8 cellular contexts compared by ENCODE assay signal in the genomic region with DNA sequence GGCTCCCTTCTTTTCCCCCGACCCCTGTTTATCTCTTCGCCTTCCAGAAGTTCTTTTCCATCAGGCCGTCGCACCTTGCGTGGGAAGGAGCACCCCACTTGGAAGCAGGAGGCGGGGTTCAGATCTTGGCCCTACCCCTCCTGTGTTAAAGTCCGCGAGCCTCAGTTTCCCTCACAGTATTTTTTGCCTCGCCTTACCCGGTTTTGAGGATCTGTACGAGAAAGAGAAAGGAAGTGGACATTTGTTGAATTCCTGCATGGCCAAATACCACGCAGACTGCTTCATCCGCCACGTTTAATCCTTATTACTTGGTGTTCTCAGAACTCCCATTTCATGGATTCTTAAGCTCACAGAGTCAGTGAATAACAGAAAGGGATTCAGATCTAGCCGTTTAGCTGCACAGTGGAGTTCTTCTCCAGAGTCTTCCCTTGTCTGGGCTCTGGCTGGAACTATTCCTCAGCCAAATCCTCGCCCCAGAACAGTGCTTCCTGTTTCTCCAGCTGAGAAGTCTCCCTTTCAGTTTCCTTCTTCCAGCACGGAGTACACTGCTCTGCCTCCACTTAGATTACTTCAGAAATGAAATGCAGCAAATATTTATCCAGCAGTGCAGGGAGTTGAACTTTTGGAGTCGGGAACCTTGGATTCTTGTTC. TPM values are rescaled to one million over a fixed set of nuclear protein-coding genes. Genes with fewer than 3 reads are reported as not detected.
DNase-seq lines count a peak whose midpoint lies in the region; ATAC-seq and TF ChIP-seq lines count a peak whose summit lies in the region.

No MANE protein-coding gene starts in this region.

- DNase-seq in GM06990 (ENCODE audit: extremely low read depth, insufficient read length) (no peak), NCI-H69 (lab: John Stamatoyannopoulos, UW) (peak; percentile 22), lung (ENCODE audit: low spot score) (no peak), tibial nerve (ENCODE audit: low spot score in 2 of 2) (peak in 1 of 2 donors; percentile 20), T-helper 9 cell (no peak), DMS79 (lab: John Stamatoyannopoulos, UW) (no peak)
- no peak for DNase-seq in activated CD4-positive, CD25-positive, alpha-beta regulatory T cell (lab: John Stamatoyannopoulos, UW)

- peak; percentile 35 for ATAC-seq in lung (ENCODE audit: insufficient read depth, low FRiP score)

- no peaks in the 10 kb centered on the region for H3K27me3 ChIP-seq in GM06990 (replicated peaks; ENCODE audit: control insufficient read depth, insufficient read depth, low read length)
- H3K27me3 ChIP-seq in lung (ENCODE audit: control insufficient read depth, insufficient read depth), result no peaks in the 10 kb centered on the region
- no peaks in the 10 kb centered on the region for H3K27me3 ChIP-seq in tibial nerve

- no peak for TF ChIP-seq EP300 in tibial nerve (IDR thresholded peaks at IDR 0.05)

- TF ChIP-seq CTCF in GM06990 (IDR thresholded peaks at IDR 0.05; ENCODE audit: insufficient read depth, low read length, poor library complexity, severe bottlenecking) (no peak), lung (IDR thresholded peaks at IDR 0.05; ENCODE audit: control extremely low read depth, extremely low read depth) (no peak), tibial nerve (IDR thresholded peaks at IDR 0.05) (no peak)

- H3K9me3 ChIP-seq in lung (ENCODE audit: control insufficient read depth in 2 of 2, insufficient read depth in 1 of 2, low read length in 1 of 2), result no peaks in the 10 kb centered on the region
- H3K9me3 ChIP-seq in tibial nerve, result no peaks in the 10 kb centered on the region

- H3K36me3 ChIP-seq in GM06990 (ENCODE audit: control insufficient read depth, insufficient read depth, low read length) (no peaks in the 10 kb centered on the region; the same call in none of the 2 replicates), lung (ENCODE audit: control insufficient read depth in 2 of 2, insufficient read depth in 2 of 2, low read length in 2 of 2) (peaks cover 0 to 5% of the 10 kb centered on the region in 2 donors), tibial nerve (peaks cover 0 to 19% (median 0%) of the 10 kb centered on the region in 3 donors)

- WGBS in lung, 2 donors, result 3 to 5% methylated on average over 18 of the region's 18 CpGs
- WGBS in tibial nerve, 2 donors, result 2 to 4% methylated on average over 18 of the region's 18 CpGs

- H3K4me3 ChIP-seq in GM06990 (replicated peaks; ENCODE audit: low read depth, low read length) (peak overlapping the region; percentile 88), lung (peak overlapping the region; percentile 75), tibial nerve (peak overlapping the region; percentile 77 to 93 (median 84))

- no peak for TF ChIP-seq POLR2A in tibial nerve (IDR thresholded peaks at IDR 0.05)

- H3K4me1 ChIP-seq in lung (ENCODE audit: control insufficient read depth in 2 of 2, insufficient read depth in 2 of 2, low read length in 2 of 2) (peaks cover 2 to 7% of the 10 kb centered on the region in 2 donors), tibial nerve (peaks cover 0 to 18% (median 4%) of the 10 kb centered on the region in 4 donors)

- H3K27ac ChIP-seq in cingulate gyrus (ENCODE audit: low read depth, low read length), result peak overlapping the region; percentile 95
- H3K27ac ChIP-seq in lung (ENCODE audit: low read depth in 1 of 2, low read length in 1 of 2), result peak overlapping the region; percentile 88 to 97
- H3K27ac ChIP-seq in tibial nerve, result peak overlapping the region; percentile 88 to 99 (median 96)

RNA-seq across cellular contexts. Expression of gene TMEM219, which starts 0.6 kb away (rescaled TPM):
- total RNA-seq in lung (100 to 1,000 TPM in 1 of 2 donors, 10 to 100 TPM in 1; 56.4 to 141 TPM), tibial nerve (100 to 1,000 TPM in 2 of 4 donors, 10 to 100 TPM in 2; 83.1 to 144 (median 103) TPM)
- polyA plus RNA-seq in lung, result 100 to 1,000 TPM; 127 to 210 TPM

RNA-seq across cellular contexts. Expression of gene TAOK2, which starts 11.2 kb away (rescaled TPM):
- total RNA-seq in lung (10 to 100 TPM; 55.3 to 71.8 TPM), tibial nerve (10 to 100 TPM; 51.3 to 88.8 (median 66.0) TPM)
- polyA plus RNA-seq in lung, result 10 to 100 TPM; 33.8 to 55.5 TPM

RNA-seq across cellular contexts. Expression of gene HIRIP3, which starts 32.9 kb away (rescaled TPM):
- 10 to 100 TPM; 16.9 to 22.7 TPM for total RNA-seq in lung
- 10 to 100 TPM; 13.1 to 18.4 TPM for polyA plus RNA-seq in lung
- 10 to 100 TPM; 12.6 to 26.7 (median 22.6) TPM for total RNA-seq in tibial nerve

RNA-seq across cellular contexts. Expression of gene INO80E, which starts 33.6 kb away (rescaled TPM):
- total RNA-seq in lung (10 to 100 TPM; 37.5 to 68.5 TPM), tibial nerve (10 to 100 TPM; 36.6 to 60.4 (median 51.6) TPM)
- 100 to 1,000 TPM in 1 of 2 donors, 10 to 100 TPM in 1; 51.8 to 105 TPM for polyA plus RNA-seq in lung

RNA-seq across cellular contexts. Expression of gene KCTD13, which starts 36.4 kb away (rescaled TPM):
- total RNA-seq in lung (10 to 100 TPM; 18.0 to 26.2 TPM), tibial nerve (10 to 100 TPM; 31.0 to 81.0 (median 38.7) TPM)
- 10 to 100 TPM; 15.0 to 15.1 TPM for polyA plus RNA-seq in lung
